9 cellular contexts compared by ENCODE assay signal in the genomic region with DNA sequence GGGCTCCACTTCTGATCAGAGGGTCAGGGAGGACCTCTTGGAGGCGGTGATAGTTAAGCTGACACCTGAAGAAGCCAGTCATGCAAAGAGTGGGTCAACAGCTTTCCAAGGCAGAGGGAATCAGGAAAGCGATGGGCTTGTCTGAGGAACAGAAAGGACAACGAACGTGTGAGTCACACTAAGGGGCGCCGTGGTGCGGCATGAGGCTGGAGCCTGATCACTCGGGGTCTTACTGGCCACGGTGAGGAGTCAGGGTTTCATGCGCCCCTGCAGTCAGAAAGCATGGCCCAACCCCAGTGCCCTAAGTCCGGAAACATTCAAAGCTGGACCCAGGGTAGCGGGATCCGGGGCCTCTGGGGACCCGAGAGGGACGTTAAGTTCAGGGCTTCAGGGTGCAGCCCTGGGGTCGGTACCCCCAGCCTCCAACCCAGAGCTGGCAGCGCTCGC.
DNase-seq lines count a peak whose midpoint lies in the region; ATAC-seq lines count a peak whose summit lies in the region.
"Had no signal": no experiment of that assay in that cellular context is flagged by ENCODE, and none has a peak within 500 bp of the region (broad histone marks: within the 10 kb centered on the region; RNA-seq: fewer than 3 reads in every experiment).

No MANE protein-coding gene starts in this region.

- DNase-seq in NCI-H146 treated with DMSO at 0.1 percent for 48 hours (lab: John Stamatoyannopoulos, UW; ENCODE audit: unreplicated experiment): peak; percentile 34
- no peak for DNase-seq in DMS79 treated with DMSO at 0.1 percent for 48 hours (lab: John Stamatoyannopoulos, UW)

- peaks cover 23 to 44% of the 10 kb centered on the region in 2 donors for H3K27me3 ChIP-seq in muscle layer of colon (ENCODE audit: control insufficient read depth in 1 of 2, insufficient read depth in 2 of 2, low read length in 2 of 2)

- H3K4me3 Mint-ChIP-seq in dendritic cell treated with granulocyte-macrophage colony-stimulating factor and Interleukin-4, amounts not matched to agents 40 ng/mL and 50 ng/mL, for 4 days: peak overlapping the region; percentile 75

- H3K9ac ChIP-seq in muscle layer of colon (ENCODE audit: low read length): no peak overlapping the region

- peaks cover 63% of the 10 kb centered on the region for H3K27me3 Mint-ChIP-seq in dendritic cell treated with granulocyte-macrophage colony-stimulating factor and Interleukin-4, amounts not matched to agents 40 ng/mL and 50 ng/mL, for 4 days

- ATAC-seq in GM18868 (IDR thresholded peaks at IDR 0.05; ENCODE audit: unreplicated experiment): peak; percentile 31
- no peak for ATAC-seq in HG03159 (IDR thresholded peaks at IDR 0.05; ENCODE audit: unreplicated experiment)
- no peak for ATAC-seq in GM21786 (IDR thresholded peaks at IDR 0.05; ENCODE audit: unreplicated experiment)
- no peak for ATAC-seq in HG02840 (IDR thresholded peaks at IDR 0.05; ENCODE audit: low FRiP score, unreplicated experiment)

- H3K36me3 ChIP-seq in muscle layer of colon (ENCODE audit: insufficient read depth, low read length): no peaks in the 10 kb centered on the region

- no peaks in the 10 kb centered on the region for H3K9me3 Mint-ChIP-seq in dendritic cell treated with granulocyte-macrophage colony-stimulating factor and Interleukin-4, amounts not matched to agents 40 ng/mL and 50 ng/mL, for 4 days

- peaks cover 16% of the 10 kb centered on the region for H3K4me1 Mint-ChIP-seq in dendritic cell treated with granulocyte-macrophage colony-stimulating factor and Interleukin-4, amounts not matched to agents 40 ng/mL and 50 ng/mL, for 4 days (ENCODE audit: low read depth)

- H3K4me1 ChIP-seq in muscle layer of colon (ENCODE audit: insufficient read depth, low read length): peaks cover 6% of the 10 kb centered on the region

- H3K27ac ChIP-seq in muscle layer of colon (ENCODE audit: low read depth, low read length): no peak overlapping the region
- H3K27ac ChIP-seq: VCaP had no signal

- H3K4me3 ChIP-seq in muscle layer of colon (ENCODE audit: low read depth in 1 of 2, low read length in 2 of 2): peak overlapping the region; percentile 32 to 50

- H3K27ac Mint-ChIP-seq in dendritic cell treated with granulocyte-macrophage colony-stimulating factor and Interleukin-4, amounts not matched to agents 40 ng/mL and 50 ng/mL, for 4 days: no peak overlapping the region

- no peaks in the 10 kb centered on the region for H3K36me3 Mint-ChIP-seq in dendritic cell treated with granulocyte-macrophage colony-stimulating factor and Interleukin-4, amounts not matched to agents 40 ng/mL and 50 ng/mL, for 4 days (ENCODE audit: low read depth)

- intact Hi-C loops in dendritic cell treated with granulocyte-macrophage colony-stimulating factor and Interleukin-4, amounts not matched to agents 40 ng/mL and 50 ng/mL, for 4 days (cut with micrococcal nuclease): no loop called here

- H3K9me3 ChIP-seq in muscle layer of colon (ENCODE audit: low read length): no peaks in the 10 kb centered on the region
